ENCODE assay signal across 12 cellular contexts in the genomic region with DNA sequence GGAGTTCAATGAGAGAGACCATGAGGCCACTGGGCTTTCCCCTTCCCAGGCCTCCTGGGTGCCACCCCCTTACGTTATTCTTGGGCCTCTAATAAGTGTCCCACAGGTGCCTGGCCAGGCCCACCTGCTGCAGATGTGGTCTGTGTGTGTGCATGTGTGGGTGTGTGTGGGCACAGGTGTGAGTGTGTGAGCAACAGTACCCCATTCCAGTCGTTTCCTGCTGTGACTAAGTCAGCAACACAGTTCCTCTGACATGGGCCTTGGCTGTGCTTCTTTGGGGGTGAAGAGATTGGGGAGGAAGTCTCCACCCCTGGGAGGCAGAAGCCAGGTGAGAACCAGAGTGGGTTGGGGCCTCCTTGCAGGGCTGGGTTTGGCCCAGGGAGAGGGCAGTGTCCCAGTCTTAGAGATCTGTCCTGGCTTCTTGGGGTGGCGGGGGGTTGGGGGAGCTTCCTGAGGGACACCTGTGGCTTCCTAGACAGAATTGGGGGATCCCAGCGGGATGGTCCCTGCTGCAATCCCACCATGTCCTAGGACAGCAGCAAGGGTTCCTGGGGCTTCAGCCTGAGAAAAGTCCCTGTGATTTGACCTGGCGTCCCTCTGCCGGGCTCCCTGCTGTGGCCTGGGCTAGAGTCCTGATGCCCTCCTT. TPM values are rescaled to one million over a fixed set of nuclear protein-coding genes. Genes with fewer than 3 reads are reported as not detected.
DNase-seq lines count a peak whose midpoint lies in the region; ATAC-seq, FAIRE-seq and TF ChIP-seq lines count a peak whose summit lies in the region.
"Had no signal": no experiment of that assay in that cellular context is flagged by ENCODE, and none has a peak within 500 bp of the region (broad histone marks: within the 10 kb centered on the region; RNA-seq: fewer than 3 reads in every experiment).

No MANE protein-coding gene starts in this region.

- ATAC-seq in K562 (no peak), GM19035 (IDR thresholded peaks at IDR 0.05; ENCODE audit: unreplicated experiment) (no peak)
- ATAC-seq: WTC11 had no signal

- no peaks in the 10 kb centered on the region for H3K27me3 ChIP-seq in K562 (ENCODE audit: control insufficient read depth in 2 of 2, insufficient read depth in 2 of 2, low read length in 2 of 2)

- H3K4me2 ChIP-seq in K562 (ENCODE audit: insufficient read depth, low read length) = no peak overlapping the region

- H3K9me3 Mint-ChIP-seq in activated CD4-positive, alpha-beta memory T cell treated with anti-CD3 and anti-CD28 coated beads, Interleukin-2, amount 10 ng/mL, durations not matched to agents 7 days and 5 days = no peaks in the 10 kb centered on the region
- H3K9me3 Mint-ChIP-seq: WTC11 had no signal

- H3K9me1 ChIP-seq in K562 (ENCODE audit: control insufficient read depth, insufficient read depth, low read length) = no peaks in the 10 kb centered on the region

- no TSS peak for BruUV-seq in K562 (replicated peaks; lab: Mats Ljungman, UMichigan)

- FAIRE-seq in K562 (lab: Jason Lieb, UNC) = no peak

- H3K9me3 ChIP-seq in HEK293 (ENCODE audit: control insufficient read depth, insufficient read depth, low read depth, low read length) (no peaks in the 10 kb centered on the region), K562 (replicated peaks; ENCODE audit: control insufficient read depth, insufficient read depth, low read depth, low read length) (no peaks in the 10 kb centered on the region)

- no peak for TF ChIP-seq RAD21 in K562 (CRISPR knock-in tag; conservative IDR thresholded peaks at IDR 0.05 in 1 of 2, IDR thresholded peaks at IDR 0.05 in 1 of 2)

- H2AFZ ChIP-seq in K562 (ENCODE audit: low read depth, low read length) = no peak overlapping the region

- DNase-seq in activated CD4-positive, alpha-beta memory T cell treated with anti-CD3 and anti-CD28 coated beads, Interleukin-2, amount 10 ng/mL, durations not matched to agents 7 days and 5 days = no peak
- DNase-seq in K562 (ENCODE audit: extremely low read depth in 1 of 4, low spot score in 3 of 4) = no peak
- peak; percentile 37 to 53 for DNase-seq in stimulated activated CD8-positive, alpha-beta memory T cell treated with anti-CD3 and anti-CD28 coated beads, Interleukin-15, amount 100 ng/mL, for 4 hours (ENCODE audit: low read depth in 2 of 2)
- DNase-seq in mesenteric fat pad (ENCODE audit: low spot score) = no peak
- DNase-seq in NCI-H1417 (lab: John Stamatoyannopoulos, UW) = no peak
- DNase-seq: Calu3, MV-4-11 had no signal

- no peaks in the 10 kb centered on the region for H3K27me3 Mint-ChIP-seq in activated CD4-positive, alpha-beta memory T cell treated with anti-CD3 and anti-CD28 coated beads, Interleukin-2, amount 10 ng/mL, durations not matched to agents 7 days and 5 days

- no peak for TF ChIP-seq EP300 in K562 (IDR thresholded peaks at IDR 0.05; ENCODE audit: low read length)

- peaks cover 27% of the 10 kb centered on the region for H3K4me1 Mint-ChIP-seq in activated CD4-positive, alpha-beta memory T cell treated with anti-CD3 and anti-CD28 coated beads, Interleukin-2, amount 10 ng/mL, durations not matched to agents 7 days and 5 days
- H3K4me1 Mint-ChIP-seq: WTC11 had no signal

- WGBS in K562 (ENCODE audit: insufficient coverage, low coverage, missing lambda C conversion rate) = 94% methylated on average over 6 of the region's 6 CpGs

- intact Hi-C loops in K562 (cut with micrococcal nuclease) = no loop called here

- H4K20me1 ChIP-seq in K562 (replicated peaks; ENCODE audit: control insufficient read depth, insufficient read depth, low read length) = peaks cover 6% of the 10 kb centered on the region; the same call in 1 of the 2 replicates

- H3K4me3 Mint-ChIP-seq in activated CD4-positive, alpha-beta memory T cell treated with anti-CD3 and anti-CD28 coated beads, Interleukin-2, amount 10 ng/mL, durations not matched to agents 7 days and 5 days = no peak overlapping the region
- H3K4me3 Mint-ChIP-seq: WTC11 had no signal

- no peak for TF ChIP-seq CTCF in HEK293 (tag by site-specific recombination; IDR thresholded peaks at IDR 0.05)
- no peak for TF ChIP-seq CTCF in K562 (IDR thresholded peaks at IDR 0.05 in 2 of 3, conservative IDR thresholded peaks at IDR 0.05 in 1 of 3; ENCODE audit: insufficient read depth in 2 of 3, low read depth in 1 of 3, low read length in 3 of 3)

- H3K4me3 ChIP-seq in HEK293 (ENCODE audit: low read depth, low read length) (no peak overlapping the region), K562 (no peak overlapping the region)

- H3K36me3 ChIP-seq in HEK293 (ENCODE audit: control insufficient read depth in 2 of 2, insufficient read depth in 1 of 2, low read length in 2 of 2) (peaks cover 28 to 94% of the 10 kb centered on the region in 2 experiments), K562 (ENCODE audit: control insufficient read depth, insufficient read depth, low read length) (peaks cover 96% of the 10 kb centered on the region)

- peak overlapping the region; percentile 75 for H3K27ac Mint-ChIP-seq in activated CD4-positive, alpha-beta memory T cell treated with anti-CD3 and anti-CD28 coated beads, Interleukin-2, amount 10 ng/mL, durations not matched to agents 7 days and 5 days
- H3K27ac Mint-ChIP-seq: WTC11 had no signal

- H3K27ac ChIP-seq in HEK293 (ENCODE audit: extremely low read depth, low read depth, low read length) (no peak overlapping the region), K562 (ENCODE audit: extremely low read depth, low read depth, low read length) (no peak overlapping the region)

- in situ Hi-C loops in K562 (cut with MboI) = no loop called here

- CTCF ChIA-PET in HEK293 (lab: Yijun Ruan, JAX) (interaction anchor here (1.3 kb wide), 1 partner anchor 225 kb away, joined by 3 read pairs; no protein-coding TSS in a partner anchor), K562 (lab: Yijun Ruan, JAX; ENCODE audit: low intra/inter-chr PET ratio) (no interaction called here)
- CTCF ChIA-PET in activated CD4-positive, alpha-beta memory T cell treated with anti-CD3 and anti-CD28 coated beads, Interleukin-2, amount 10 ng/mL, durations not matched to agents 7 days and 5 days (lab: Charles Lee) = interaction anchor here (1.0 kb wide), 1 partner anchor 9 kb away, joined by 3 read pairs; no protein-coding TSS in a partner anchor

- peak overlapping the region in 1 of 2 experiments; percentile 26; a peak in 1 of 4 replicates for H3K9ac ChIP-seq in K562 (ENCODE audit: insufficient read depth in 1 of 2, low read depth in 2 of 2, low read length in 2 of 2)

- peaks cover 57% of the 10 kb centered on the region for H3K36me3 Mint-ChIP-seq in activated CD4-positive, alpha-beta memory T cell treated with anti-CD3 and anti-CD28 coated beads, Interleukin-2, amount 10 ng/mL, durations not matched to agents 7 days and 5 days (ENCODE audit: low read depth)

- H3K79me2 ChIP-seq in K562 (ENCODE audit: control insufficient read depth, insufficient read depth, low read length) = no peaks in the 10 kb centered on the region

- TF ChIP-seq POLR2A in K562 (conservative IDR thresholded peaks at IDR 0.05) = no peak

- no peaks in the 10 kb centered on the region for H3K4me1 ChIP-seq in HEK293 (ENCODE audit: control insufficient read depth, insufficient read depth, low read length)
- H3K4me1 ChIP-seq in K562 (replicated peaks in 1 of 2; ENCODE audit: control insufficient read depth in 2 of 2, insufficient read depth in 2 of 2, low read length in 2 of 2) = peaks cover 0 to 9% of the 10 kb centered on the region in 2 experiments; a peak in 1 of 5 replicates

- POLR2A ChIA-PET in HEK293 (lab: Yijun Ruan, JAX) (no interaction called here), K562 (lab: Yijun Ruan, JAX) (interaction anchor here (1.0 to 2.1 kb wide), 2 partner anchors 9 to 11 kb away, joined by 6 to 7 read pairs; no protein-coding TSS in a partner anchor)
- POLR2A ChIA-PET in activated CD4-positive, alpha-beta memory T cell treated with anti-CD3 and anti-CD28 coated beads, Interleukin-2, amount 10 ng/mL, durations not matched to agents 7 days and 5 days (lab: Charles Lee) = interaction anchor here (1.3 kb wide), 1 partner anchor 11 kb away, joined by 3 read pairs; no protein-coding TSS in a partner anchor

RNA-seq across cellular contexts. Expression of a gene that starts 4.1 kb away (rescaled TPM):
- total RNA-seq in activated CD4-positive, alpha-beta memory T cell treated with anti-CD3 and anti-CD28 coated beads, Interleukin-2, amount 10 ng/mL, durations not matched to agents 7 days and 5 days = 10 to 100 TPM; 39.8 to 40.6 TPM
- 248 and 523 TPM in 2 replicates for total RNA-seq in K562 (2011; cell fraction: chromatin; rRNA removed; ENCODE audit: low replicate concordance)
- total RNA-seq in K562 (2011; cell fraction: nucleolus; rRNA removed) = 303 and 304 TPM in 2 replicates
- total RNA-seq in K562 (2011; cell fraction: nucleoplasm; rRNA removed) = 245 and 257 TPM in 2 replicates
- 37.0 and 37.7 TPM in 2 replicates for total RNA-seq in K562 (2014; rRNA removed)
- total RNA-seq in K562 (2014; rRNA removed; fragmentation: Illumina TruSeq; extraction: Trizol) = 14.4 and 25.4 TPM in 2 replicates
- total RNA-seq in K562 (2015; rRNA removed; fragmentation: Illumina TruSeq; extraction: Trizol) = 30.7 and 32.3 TPM in 2 replicates
- total RNA-seq in K562 (2021) = 39.0 and 45.3 TPM in 2 replicates
- polyA plus RNA-seq in K562 (2011; rRNA removed) = 39.2 and 56.1 TPM in 2 replicates
- polyA plus RNA-seq in K562 (2011; cell fraction: cytosol; rRNA removed) = 30.7 and 45.8 TPM in 2 replicates
- polyA plus RNA-seq in K562 (2011; cell fraction: nucleus; rRNA removed) = 448 and 634 TPM in 2 replicates
- polyA plus RNA-seq in K562 (2012) = 39.7 and 51.9 TPM in 2 replicates
- polyA plus RNA-seq in K562 (2014; fragmentation: Illumina TruSeq; extraction: Trizol) = 49.9 and 56.7 TPM in 2 replicates
- polyA plus RNA-seq in K562 (2014; fragmentation: Nextera tagmentation; extraction: Ambion mirVana) = 1 to 10 TPM; 6.2 to 7.1 TPM
- 94.6 and 99.3 TPM in 2 replicates for polyA plus RNA-seq in K562 (2014; rRNA removed)
- 8.3 and 12.6 TPM in 2 replicates for polyA minus RNA-seq in K562 (2011; rRNA and poly(A)+ RNA removed)
- 2.9 and 8.4 TPM in 2 replicates for polyA minus RNA-seq in K562 (2011; cell fraction: cytosol; rRNA and poly(A)+ RNA removed)
- polyA minus RNA-seq in K562 (2011; cell fraction: nucleus; rRNA and poly(A)+ RNA removed) = 43.1 and 49.8 TPM in 2 replicates
- total RNA-seq in mesenteric fat pad = 32.1 TPM

RNA-seq across cellular contexts. Expression of a gene that starts 19.5 kb away (rescaled TPM):
- total RNA-seq in activated CD4-positive, alpha-beta memory T cell treated with anti-CD3 and anti-CD28 coated beads, Interleukin-2, amount 10 ng/mL, durations not matched to agents 7 days and 5 days = 1 to 10 TPM; 1.3 to 1.5 TPM
- total RNA-seq in K562 (2011; cell fraction: chromatin; rRNA removed; ENCODE audit: low replicate concordance) = 9.0 and 11.0 TPM in 2 replicates
- total RNA-seq in K562 (2011; cell fraction: nucleolus; rRNA removed) = 5.9 and 6.2 TPM in 2 replicates
- total RNA-seq in K562 (2011; cell fraction: nucleoplasm; rRNA removed) = 8.1 and 8.8 TPM in 2 replicates
- total RNA-seq in K562 (2014; rRNA removed) (0.23 and 0.41 TPM in 2 replicates), K562 (2014; rRNA removed; fragmentation: Illumina TruSeq; extraction: Trizol) (0.32 and 0.47 TPM in 2 replicates), K562 (2015; rRNA removed; fragmentation: Illumina TruSeq; extraction: Trizol) (0.34 and 0.65 TPM in 2 replicates), K562 (2021) (0.83 and 0.95 TPM in 2 replicates), mesenteric fat pad (14.5 TPM)
- polyA plus RNA-seq in K562 (2011; rRNA removed) (1.8 and 3.1 TPM in 2 replicates), K562 (2014; fragmentation: Illumina TruSeq; extraction: Trizol) (0.73 and 0.93 TPM in 2 replicates), K562 (2014; fragmentation: Nextera tagmentation; extraction: Ambion mirVana) (under 1 TPM; 0.13 to 0.21 TPM), K562 (2014; rRNA removed) (0.62 and 1.6 TPM in 2 replicates)
- 1.8 and 3.1 TPM in 2 replicates for polyA plus RNA-seq in K562 (2011; cell fraction: cytosol; rRNA removed)
- polyA plus RNA-seq in K562 (2011; cell fraction: nucleus; rRNA removed) = 12.1 and 14.8 TPM in 2 replicates
- 0.79 and 2.9 TPM in 2 replicates for polyA plus RNA-seq in K562 (2012)
- polyA minus RNA-seq in K562 (2011; rRNA and poly(A)+ RNA removed) = 0.30 TPM in 1 of 2 replicates, not detected in the other
- polyA minus RNA-seq in K562 (2011; cell fraction: cytosol; rRNA and poly(A)+ RNA removed) = not detected in 2 replicates
- polyA minus RNA-seq in K562 (2011; cell fraction: nucleus; rRNA and poly(A)+ RNA removed) = 1.1 and 1.6 TPM in 2 replicates

RNA-seq across cellular contexts. Expression of a gene that starts 46.3 kb away (rescaled TPM):
- total RNA-seq in activated CD4-positive, alpha-beta memory T cell treated with anti-CD3 and anti-CD28 coated beads, Interleukin-2, amount 10 ng/mL, durations not matched to agents 7 days and 5 days = not detected
- total RNA-seq in K562 (2011; cell fraction: chromatin; rRNA removed; ENCODE audit: low replicate concordance) = 0.21 and 0.53 TPM in 2 replicates
- not detected in 2 replicates for total RNA-seq in K562 (2011; cell fraction: nucleolus; rRNA removed)
- total RNA-seq in K562 (2011; cell fraction: nucleoplasm; rRNA removed) = not detected in 2 replicates
- total RNA-seq in K562 (2014; rRNA removed) (not detected in 2 replicates), K562 (2014; rRNA removed; fragmentation: Illumina TruSeq; extraction: Trizol) (not detected in 2 replicates), K562 (2015; rRNA removed; fragmentation: Illumina TruSeq; extraction: Trizol) (not detected in 2 replicates), K562 (2021) (not detected in 2 replicates), mesenteric fat pad (not detected)
- polyA plus RNA-seq in K562 (2011; rRNA removed) (0.04 TPM in 1 of 2 replicates, not detected in the other), K562 (2014; fragmentation: Illumina TruSeq; extraction: Trizol) (not detected in 2 replicates), K562 (2014; fragmentation: Nextera tagmentation; extraction: Ambion mirVana) (1 to 10 TPM; 1.2 to 3.3 TPM), K562 (2014; rRNA removed) (not detected in 2 replicates)
- polyA plus RNA-seq in K562 (2011; cell fraction: cytosol; rRNA removed) = not detected in 2 replicates
- not detected in 2 replicates for polyA plus RNA-seq in K562 (2011; cell fraction: nucleus; rRNA removed)
- 6.0 and 10.3 TPM in 2 replicates for polyA plus RNA-seq in K562 (2012)
- polyA minus RNA-seq in K562 (2011; rRNA and poly(A)+ RNA removed) = not detected in 2 replicates
- not detected in 2 replicates for polyA minus RNA-seq in K562 (2011; cell fraction: cytosol; rRNA and poly(A)+ RNA removed)
- not detected in 2 replicates for polyA minus RNA-seq in K562 (2011; cell fraction: nucleus; rRNA and poly(A)+ RNA removed)
- total RNA-seq: Calu3, NCI-H460, temporal lobe, WTC11 had no signal

Comparison
In these comparisons a context has a peak if more than half of its experiments do, and no peak if none do; other contexts are left out.
1. DNase-seq: peak in stimulated activated CD8-positive, alpha-beta memory T cell treated with anti-CD3 and anti-CD28 coated beads, Interleukin-15, amount 100 ng/mL, for 4 hours (2 of 2); none in activated CD4-positive, alpha-beta memory T cell treated with anti-CD3 and anti-CD28 coated beads, Interleukin-2, amount 10 ng/mL, durations not matched to agents 7 days and 5 days (single experiment), K562 (0 of 4), mesenteric fat pad (single experiment) and NCI-H1417 (0 of 3).